11 cellular contexts compared by ENCODE assay signal in genomic region chr5:150159741-150160179, GRCh38. TPM values are rescaled to one million over a fixed set of nuclear protein-coding genes. Genes with fewer than 3 reads are reported as not detected.
A peak's percentile ranks its signal among the peaks of the same experiment; 100 is the strongest.
DNase-seq lines count a peak whose midpoint lies in the region; ATAC-seq and TF ChIP-seq lines count a peak whose summit lies in the region.
"Had no signal": no experiment of that assay in that cellular context is flagged by ENCODE, and none has a peak within 500 bp of the region (broad histone marks: within the 10 kb centered on the region; RNA-seq: fewer than 3 reads in every experiment).

No MANE protein-coding gene starts in this region.

- H3K9me3 ChIP-seq in IMR-90 (ENCODE audit: control insufficient read depth, insufficient read depth, low read length) (no peaks in the 10 kb centered on the region), esophagus muscularis mucosa (no peaks in the 10 kb centered on the region), MM.1S (replicated peaks; ENCODE audit: insufficient read depth, low read length) (no peaks in the 10 kb centered on the region)

- peak overlapping the region; percentile 92 for H4K91ac ChIP-seq in IMR-90 (ENCODE audit: insufficient read depth, low read depth, low read length)

- H3K27me3 Mint-ChIP-seq in mesothelial cell of epicardium (ENCODE audit: low read depth) = no peaks in the 10 kb centered on the region

- H4K20me1 ChIP-seq in IMR-90 (ENCODE audit: insufficient read depth, low read length) (no peaks in the 10 kb centered on the region), MM.1S (ENCODE audit: insufficient read depth, low read length) (no peaks in the 10 kb centered on the region)

- peak overlapping the region; percentile 94 for H2BK120ac ChIP-seq in IMR-90 (ENCODE audit: low read depth, low read length)

- H3K9me2 ChIP-seq in MM.1S (replicated peaks; ENCODE audit: insufficient read depth, low read length) = no peaks in the 10 kb centered on the region

- H3K9ac ChIP-seq in IMR-90 (ENCODE audit: low read depth, low read length) = no peak overlapping the region
- H3K9ac ChIP-seq in MM.1S (ENCODE audit: low read length) = no peak overlapping the region

- H4K5ac ChIP-seq in IMR-90 (ENCODE audit: low read depth, low read length) = peak overlapping the region; percentile 94

- no peak overlapping the region for H3K4me3 ChIP-seq in IMR-90 (ENCODE audit: insufficient read depth, low read depth, low read length)
- H3K4me3 ChIP-seq in esophagus muscularis mucosa = no peak overlapping the region
- no peak overlapping the region for H3K4me3 ChIP-seq in MM.1S (ENCODE audit: low read length)

- H3K27ac Mint-ChIP-seq in mesothelial cell of epicardium = peak overlapping the region; percentile 87
- H3K27ac Mint-ChIP-seq: activated CD4-positive, alpha-beta T cell treated with anti-CD3 and anti-CD28 coated beads, Interleukin-2, amount 10 ng/mL, durations not matched to agents 24 days and 14 days; CD4-positive, alpha-beta memory T cell had no signal

- intact Hi-C loops in IMR-90 (cut with micrococcal nuclease) (loop anchor here (2.0 kb wide), 1 partner anchor 191 kb away; no protein-coding TSS in a partner anchor), esophagus muscularis mucosa (cut with DNase I) (loop anchor here (2.0 to 5.0 kb wide), 3 partner anchors 29 to 278 kb away; no protein-coding TSS in a partner anchor)

- H2BK15ac ChIP-seq in IMR-90 (ENCODE audit: low read depth, low read length) = peak overlapping the region; percentile 90; the same call in 2 of the 3 replicates

- H3K56ac ChIP-seq in IMR-90 (ENCODE audit: extremely low read depth, insufficient read depth, low read length) = no peak overlapping the region

- H3K9me1 ChIP-seq in IMR-90 (ENCODE audit: insufficient read depth, low read length) = peaks cover 35% of the 10 kb centered on the region

- H3K27me3 ChIP-seq in IMR-90 (ENCODE audit: control insufficient read depth, insufficient read depth, low read length) (no peaks in the 10 kb centered on the region), esophagus muscularis mucosa (no peaks in the 10 kb centered on the region), MM.1S (replicated peaks; ENCODE audit: insufficient read depth, low read length) (no peaks in the 10 kb centered on the region)

- H2AFZ ChIP-seq in IMR-90 (replicated peaks; ENCODE audit: low read length, poor library complexity) (peak overlapping the region; percentile 79), MM.1S (ENCODE audit: low read length) (no peak overlapping the region)

- H3K23ac ChIP-seq in IMR-90 (ENCODE audit: low read depth, low read length) = peak overlapping the region; percentile 92

- TF ChIP-seq CTCF in IMR-90 (conservative IDR thresholded peaks at IDR 0.05; ENCODE audit: low read depth, low read length) = no peak
- TF ChIP-seq CTCF in esophagus muscularis mucosa (IDR thresholded peaks at IDR 0.05) = no peak
- TF ChIP-seq CTCF in mesothelial cell of epicardium (IDR thresholded peaks at IDR 0.05; ENCODE audit: unreplicated experiment) = no peak
- TF ChIP-seq CTCF in MM.1S (IDR thresholded peaks at IDR 0.05; ENCODE audit: low read length) = no peak

- dilution Hi-C loops in IMR-90 (cut with HindIII; ENCODE audit: low sequenced_read_pairs, unreplicated experiment) = no loop called here

- peak overlapping the region; percentile 61 for H3K18ac ChIP-seq in IMR-90 (ENCODE audit: low read depth, low read length)

- H4K8ac ChIP-seq in IMR-90 (ENCODE audit: low read depth in 2 of 2, low read length in 2 of 2) = peak overlapping the region; percentile 81 to 95

- H3K36me3 ChIP-seq in IMR-90 (ENCODE audit: control insufficient read depth, insufficient read depth, low read length) = no peaks in the 10 kb centered on the region
- H3K36me3 ChIP-seq in esophagus muscularis mucosa = no peaks in the 10 kb centered on the region
- H3K36me3 ChIP-seq in MM.1S (replicated peaks; ENCODE audit: insufficient read depth, low read length) = no peaks in the 10 kb centered on the region

- H3K4me1 ChIP-seq in IMR-90 (ENCODE audit: control insufficient read depth, insufficient read depth, low read length) (peaks cover 31% of the 10 kb centered on the region), esophagus muscularis mucosa (peaks cover 42 to 80% (median 70%) of the 10 kb centered on the region in 4 donors), MM.1S (ENCODE audit: low read length) (no peaks in the 10 kb centered on the region)

- BruUV-seq in IMR-90 (replicated peaks; lab: Mats Ljungman, UMichigan) = no TSS peak

- peaks cover 2 to 39% of the 10 kb centered on the region in 2 experiments; a peak in 2 of 4 replicates for H3K79me1 ChIP-seq in IMR-90 (ENCODE audit: low read depth in 1 of 2, low read length in 2 of 2)

- H2BK5ac ChIP-seq in IMR-90 (ENCODE audit: low read depth, low read length, poor library complexity, severe bottlenecking) = peak overlapping the region; percentile 71

- H3K36me3 Mint-ChIP-seq in mesothelial cell of epicardium = no peaks in the 10 kb centered on the region
- H3K36me3 Mint-ChIP-seq: CD4-positive, alpha-beta memory T cell had no signal

- ATAC-seq in IMR-90 (ENCODE audit: low read depth) = 0 out of 2 replicates have a peak, but pooled peaks have one; percentile 2
- ATAC-seq in HG02623 (IDR thresholded peaks at IDR 0.05; ENCODE audit: unreplicated experiment) = no peak
- ATAC-seq in HG03159 (IDR thresholded peaks at IDR 0.05; ENCODE audit: unreplicated experiment) = no peak

- no CpG with 5 or more reads among the region's 9 CpGs for WGBS in IMR-90 (ENCODE audit: extremely low coverage in 2 of 2, insufficient read length in 1 of 2), 2 experiments
- WGBS in esophagus muscularis mucosa = 80% methylated on average over 1 of the region's 9 CpGs

- peak overlapping the region; percentile 67 for H3K14ac ChIP-seq in IMR-90 (replicated peaks; ENCODE audit: low read depth, low read length)

- in situ Hi-C loops in IMR-90 (cut with MboI; ENCODE audit: low sequenced_read_pairs) = no loop called here

- no peaks in the 10 kb centered on the region for H3K9me3 Mint-ChIP-seq in mesothelial cell of epicardium
- H3K9me3 Mint-ChIP-seq: activated CD4-positive, alpha-beta T cell treated with anti-CD3 and anti-CD28 coated beads, Interleukin-2, amount 10 ng/mL, durations not matched to agents 24 days and 14 days; CD4-positive, alpha-beta memory T cell had no signal

- no peak for TF ChIP-seq RAD21 in IMR-90 (IDR thresholded peaks at IDR 0.05; ENCODE audit: low read length)

- peak overlapping the region; percentile 45 for H3K27ac ChIP-seq in IMR-90 (ENCODE audit: insufficient read depth, low read length)
- H3K27ac ChIP-seq in esophagus muscularis mucosa (replicated peaks in 1 of 4) = peak overlapping the region; percentile 85 to 90 (median 88)
- H3K27ac ChIP-seq in MM.1S (ENCODE audit: low read length) = no peak overlapping the region

- TF ChIP-seq POLR2A in IMR-90 (IDR thresholded peaks at IDR 0.05; ENCODE audit: low read depth, low read length) = no peak
- TF ChIP-seq POLR2A in esophagus muscularis mucosa (IDR thresholded peaks at IDR 0.05; ENCODE audit: low read depth) = no peak

- H2BK20ac ChIP-seq in IMR-90 (ENCODE audit: low read depth, low read length) = peak overlapping the region; percentile 87

- CTCF ChIA-PET in IMR-90 (lab: Yijun Ruan, JAX) = interaction anchor here (0.7 to 1.4 kb wide), 2 partner anchors 30 to 60 kb away, joined by 3 read pairs; no protein-coding TSS in a partner anchor

- H3K4ac ChIP-seq in IMR-90 (ENCODE audit: low read depth, low read length) = peak overlapping the region; percentile 97

- TF ChIP-seq EP300 in esophagus muscularis mucosa (IDR thresholded peaks at IDR 0.05) = no peak

- H3K4me1 Mint-ChIP-seq in mesothelial cell of epicardium = peaks cover 55% of the 10 kb centered on the region

- H3K79me2 ChIP-seq in MM.1S (ENCODE audit: low read length) = no peaks in the 10 kb centered on the region

- POLR2A ChIA-PET in IMR-90 (lab: Charles Lee; ENCODE audit: unreplicated experiment) = no interaction called here

- H2AK5ac ChIP-seq in IMR-90 (ENCODE audit: low read depth, low read length) = peak overlapping the region; percentile 96

- no peak overlapping the region for H3K4me3 Mint-ChIP-seq in mesothelial cell of epicardium
- H3K4me3 Mint-ChIP-seq: activated CD4-positive, alpha-beta T cell treated with anti-CD3 and anti-CD28 coated beads, Interleukin-2, amount 10 ng/mL, durations not matched to agents 24 days and 14 days; CD4-positive, alpha-beta memory T cell had no signal

- H3F3A ChIP-seq in MM.1S (ENCODE audit: insufficient read depth, low read length) = no peaks in the 10 kb centered on the region

- H2AK9ac ChIP-seq in IMR-90 (replicated peaks; ENCODE audit: low read depth, low read length, poor library complexity) = peak overlapping the region; percentile 91

- no peak overlapping the region for H3K4me2 ChIP-seq in IMR-90 (ENCODE audit: low read depth, low read length)
- H3K4me2 ChIP-seq in MM.1S (ENCODE audit: low read depth, low read length) = no peak overlapping the region

- DNase-seq in AG08395 (ENCODE audit: low spot score) = peak; percentile 77
- DNase-seq in IMR-90 = peak; percentile 87
- DNase-seq in esophagus muscularis mucosa (ENCODE audit: extremely low spot score) = no peak
- no peak for DNase-seq in mesothelial cell of epicardium (ENCODE audit: low spot score in 2 of 2, unreplicated experiment in 2 of 2)
- no peak for DNase-seq in DMS 273 treated with DMSO at 0.1 percent for 48 hours (lab: John Stamatoyannopoulos, UW)
- no peak for DNase-seq in MM.1S
- DNase-seq: activated CD4-positive, alpha-beta T cell treated with anti-CD3 and anti-CD28 coated beads, Interleukin-2, amount 10 ng/mL, durations not matched to agents 24 days and 14 days; CD4-positive, alpha-beta memory T cell had no signal

TF ChIP-seq in IMR-90, 13 proteins besides CTCF, POLR2A, EP300 and RAD21 (continues in another document):
- peak; percentile 90 for TF ChIP-seq MAZ (IDR thresholded peaks at IDR 0.05; ENCODE audit: borderline replicate concordance, low read depth, low read length)

RNA-seq across cellular contexts. Expression of gene PDGFRB, which starts 4.1 kb away (rescaled TPM):
- total RNA-seq in IMR-90 (2012; rRNA removed) = 81.9 and 108 TPM in 2 replicates
- 122 and 124 TPM in 2 replicates for polyA plus RNA-seq in IMR-90 (2012; rRNA removed)
- polyA plus RNA-seq in IMR-90 (2012; cell fraction: cytosol; rRNA removed) = 69.9 and 116 TPM in 2 replicates
- 238 and 330 TPM in 2 replicates for polyA plus RNA-seq in IMR-90 (2012; cell fraction: nucleus; rRNA removed; ENCODE audit: low replicate concordance)
- total RNA-seq in esophagus muscularis mucosa = 100 to 1,000 TPM in 2 of 4 donors, 10 to 100 TPM in 2; 83.1 to 219 (median 141) TPM
- 100 to 105 TPM (median 102 TPM) in 3 replicates for total RNA-seq in mesothelial cell of epicardium
- total RNA-seq: CD4-positive, alpha-beta memory T cell had no signal
- polyA plus RNA-seq: CD4-positive, alpha-beta memory T cell had no signal

RNA-seq across cellular contexts. Expression of gene CDX1, which starts 6.8 kb away (rescaled TPM):
- 0.18 TPM in 1 of 2 replicates, not detected in the other for total RNA-seq in IMR-90 (2012; rRNA removed)
- 0.22 and 0.24 TPM in 2 replicates for polyA plus RNA-seq in IMR-90 (2012; rRNA removed)
- 0.22 and 0.56 TPM in 2 replicates for polyA plus RNA-seq in IMR-90 (2012; cell fraction: cytosol; rRNA removed)
- polyA plus RNA-seq in IMR-90 (2012; cell fraction: nucleus; rRNA removed; ENCODE audit: low replicate concordance) = 0.28 and 0.41 TPM in 2 replicates
- total RNA-seq in esophagus muscularis mucosa = under 1 TPM in 1 of 4 donors, not detected in 3; 0.23 TPM
- 0.51 to 1.1 TPM (median 0.68 TPM) in 3 replicates for total RNA-seq in mesothelial cell of epicardium
- total RNA-seq: activated CD4-positive, alpha-beta T cell treated with anti-CD3 and anti-CD28 coated beads, Interleukin-2, amount 10 ng/mL, durations not matched to agents 24 days and 14 days; CD4-positive, alpha-beta memory T cell; pulmonary artery endothelial cell had no signal
- polyA plus RNA-seq: CD4-positive, alpha-beta memory T cell had no signal

RNA-seq across cellular contexts. Expression of gene SLC6A7, which starts 30.1 kb away (rescaled TPM):
- total RNA-seq in IMR-90 (2012; rRNA removed) (under 0.01 TPM in 1 of 2 replicates, not detected in the other), esophagus muscularis mucosa (not detected), mesothelial cell of epicardium (not detected in 3 replicates)
- polyA plus RNA-seq in IMR-90 (2012; rRNA removed) = not detected in 2 replicates
- polyA plus RNA-seq in IMR-90 (2012; cell fraction: cytosol; rRNA removed) = 0.01 TPM in 1 of 2 replicates, not detected in the other
- polyA plus RNA-seq in IMR-90 (2012; cell fraction: nucleus; rRNA removed; ENCODE audit: low replicate concordance) = 0.08 and 0.16 TPM in 2 replicates
- total RNA-seq: activated CD4-positive, alpha-beta T cell treated with anti-CD3 and anti-CD28 coated beads, Interleukin-2, amount 10 ng/mL, durations not matched to agents 24 days and 14 days; CD4-positive, alpha-beta memory T cell; pulmonary artery endothelial cell had no signal
- polyA plus RNA-seq: CD4-positive, alpha-beta memory T cell had no signal

Comparison
In these comparisons a context has a peak if more than half of its experiments do, and no peak if none do; other contexts are left out.
1. DNase-seq: peak in AG08395 (single experiment) and IMR-90 (single experiment); none in esophagus muscularis mucosa (single experiment), mesothelial cell of epicardium (0 of 2), DMS 273 treated with DMSO at 0.1 percent for 48 hours (single experiment) and MM.1S (single experiment).